Comparison of ENCODE assay signal across 11 cellular contexts in genomic region chr5:150317048-150318003, GRCh38. TPM values are rescaled to one million over a fixed set of nuclear protein-coding genes. Genes with fewer than 3 reads are reported as not detected.
DNase-seq lines count a peak whose midpoint lies in the region; ATAC-seq and TF ChIP-seq lines count a peak whose summit lies in the region.
"Had no signal": no experiment of that assay in that cellular context is flagged by ENCODE, and none has a peak within 500 bp of the region (broad histone marks: within the 10 kb centered on the region; RNA-seq: fewer than 3 reads in every experiment).

No MANE protein-coding gene starts in this region.

- no peaks in the 10 kb centered on the region for H3K9me3 Mint-ChIP-seq in neural progenitor cell

- H3K27ac ChIP-seq in neural progenitor cell = no peak overlapping the region
- H3K27ac ChIP-seq: parathyroid adenoma had no signal

- H3K36me3 ChIP-seq in neural progenitor cell = no peaks in the 10 kb centered on the region

- peaks cover 12% of the 10 kb centered on the region for H3K27me3 Mint-ChIP-seq in neural progenitor cell (ENCODE audit: insufficient read depth, low read depth)
- H3K27me3 Mint-ChIP-seq: activated naive CD8-positive, alpha-beta T cell had no signal

- peak overlapping the region; percentile 54 for H3K4me3 Mint-ChIP-seq in neural progenitor cell
- H3K4me3 Mint-ChIP-seq: activated naive CD8-positive, alpha-beta T cell had no signal

- no peak for ATAC-seq in GM18873 (IDR thresholded peaks at IDR 0.05; ENCODE audit: low FRiP score, unreplicated experiment)
- ATAC-seq in HG02642 (IDR thresholded peaks at IDR 0.05; ENCODE audit: poor library complexity, unreplicated experiment) = no peak
- ATAC-seq in HG03469 (IDR thresholded peaks at IDR 0.05; ENCODE audit: unreplicated experiment) = no peak

- H3K9ac ChIP-seq in neural progenitor cell = no peak overlapping the region
- H3K9ac ChIP-seq: parathyroid adenoma had no signal

- peaks cover 22% of the 10 kb centered on the region for H3K4me1 ChIP-seq in neural progenitor cell

- no peak overlapping the region for H3K4me3 ChIP-seq in neural progenitor cell

- no peaks in the 10 kb centered on the region for H3K9me3 ChIP-seq in neural progenitor cell (ENCODE audit: low read depth)

- H3K36me3 Mint-ChIP-seq in neural progenitor cell = no peaks in the 10 kb centered on the region

- H3K79me2 ChIP-seq in neural progenitor cell (ENCODE audit: low read depth) = no peaks in the 10 kb centered on the region
- H3K79me2 ChIP-seq: parathyroid adenoma had no signal

- H2AFZ ChIP-seq in neural progenitor cell (replicated peaks) = no peak overlapping the region
- H2AFZ ChIP-seq: parathyroid adenoma had no signal

- H3K4me1 Mint-ChIP-seq in neural progenitor cell = peaks cover 60% of the 10 kb centered on the region

- H3K27me3 ChIP-seq in neural progenitor cell = no peaks in the 10 kb centered on the region

- H3K27ac Mint-ChIP-seq in neural progenitor cell = peak overlapping the region; percentile 73
- H3K27ac Mint-ChIP-seq: activated naive CD8-positive, alpha-beta T cell had no signal

- H4K20me1 ChIP-seq in neural progenitor cell (ENCODE audit: low read depth) = no peaks in the 10 kb centered on the region

- DNase-seq in EL (peak; percentile 99), M059J (ENCODE audit: low read depth) (peak; percentile 99), dermis blood vessel endothelial cell (peak; percentile 81), neural progenitor cell (ENCODE audit: low spot score) (no peak)
- DNase-seq in activated CD4-positive, alpha-beta T cell treated with anti-CD3 and anti-CD28 coated beads, Interleukin-2, amount 50 U/mL, for 4 hours = no peak
- DNase-seq: NCI-H2029 had no signal

- H3F3A ChIP-seq in neural progenitor cell (ENCODE audit: low read depth) = peaks cover 3% of the 10 kb centered on the region

- no peak for TF ChIP-seq CTCF in neural progenitor cell (IDR thresholded peaks at IDR 0.05)

- no peak overlapping the region for H3K4me2 ChIP-seq in neural progenitor cell

RNA-seq across cellular contexts. Expression of gene ARSI, which starts 14.6 kb away (rescaled TPM):
- total RNA-seq in M059J (2014; rRNA removed; shearing (Covaris generic)) = 32.7 and 51.2 TPM in 2 replicates
- total RNA-seq in dermis blood vessel endothelial cell = 0.28 and 0.68 TPM in 2 replicates
- total RNA-seq in neural progenitor cell (ENCODE audit: low replicate concordance) = 4.2 and 13.1 TPM in 2 replicates

RNA-seq across cellular contexts. Expression of gene CAMK2A, which starts 27.8 kb away (rescaled TPM):
- 0.17 and 1.0 TPM in 2 replicates for total RNA-seq in M059J (2014; rRNA removed; shearing (Covaris generic))
- total RNA-seq in dermis blood vessel endothelial cell (not detected in 2 replicates), neural progenitor cell (ENCODE audit: low replicate concordance) (0.09 and 0.28 TPM in 2 replicates)

RNA-seq across cellular contexts. Expression of gene TCOF1, which starts 40.2 kb away (rescaled TPM):
- 21.4 and 33.7 TPM in 2 replicates for total RNA-seq in M059J (2014; rRNA removed; shearing (Covaris generic))
- 14.3 and 28.4 TPM in 2 replicates for total RNA-seq in dermis blood vessel endothelial cell
- 37.9 and 79.8 TPM in 2 replicates for total RNA-seq in neural progenitor cell (ENCODE audit: low replicate concordance)

Comparison
In these comparisons a context has a peak if more than half of its experiments do, and no peak if none do; other contexts are left out.
1. DNase-seq: peak in EL (single experiment), M059J (single experiment) and dermis blood vessel endothelial cell (single experiment); none in neural progenitor cell (single experiment) and activated CD4-positive, alpha-beta T cell treated with anti-CD3 and anti-CD28 coated beads, Interleukin-2, amount 50 U/mL, for 4 hours (0 of 2).